Comparison of ENCODE assay signal across 30 cellular contexts in genomic region chr10:132580617-132581016, GRCh38. TPM values are rescaled to one million over a fixed set of nuclear protein-coding genes. Genes with fewer than 3 reads are reported as not detected.
DNase-seq lines count a peak whose midpoint lies in the region; ATAC-seq, FAIRE-seq and TF ChIP-seq lines count a peak whose summit lies in the region.
"Had no signal": no experiment of that assay in that cellular context is flagged by ENCODE, and none has a peak within 500 bp of the region (broad histone marks: within the 10 kb centered on the region; RNA-seq: fewer than 3 reads in every experiment).

No MANE protein-coding gene starts in this region.

- FAIRE-seq in A549 (lab: Jason Lieb, UNC): no peak
- FAIRE-seq: G401.6, GM12878 had no signal

- no peak overlapping the region for H3K4me3 Mint-ChIP-seq in T-helper 17 cell
- H3K4me3 Mint-ChIP-seq in immature natural killer cell: no peak overlapping the region
- H3K4me3 Mint-ChIP-seq in naive B cell: peak overlapping the region in 2 of 8 donors; percentile 4 to 55
- H3K4me3 Mint-ChIP-seq: GM23338, HFFc6 had no signal

- no peak overlapping the region for H2BK5ac ChIP-seq in mesendoderm (ENCODE audit: low read length)

- no peak for TF ChIP-seq RAD21 in A549 (conservative IDR thresholded peaks at IDR 0.05 in 1 of 2, IDR thresholded peaks at IDR 0.05 in 1 of 2)

- H4K5ac ChIP-seq in mesendoderm (ENCODE audit: low read length): no peak overlapping the region

- H3K27ac ChIP-seq in A549 (no peak overlapping the region), testis (no peak overlapping the region), mesendoderm (ENCODE audit: low read depth, low read length) (no peak overlapping the region), spleen (peak overlapping the region in 3 of 8 donors; percentile 7 to 38 (median 25))
- H3K27ac ChIP-seq: 22Rv1, BLaER1, SK-N-MC had no signal

- H2AK5ac ChIP-seq in mesendoderm (ENCODE audit: low read length): no peak overlapping the region

- no peak overlapping the region for H3K18ac ChIP-seq in mesendoderm (ENCODE audit: low read length)

- H3K9ac ChIP-seq in mesendoderm (ENCODE audit: low read length): no peak overlapping the region
- H3K9ac ChIP-seq: BLaER1 had no signal

- H3K9me3 Mint-ChIP-seq in immature natural killer cell: no peaks in the 10 kb centered on the region
- H3K9me3 Mint-ChIP-seq in naive B cell: peaks cover 0 to 4% (median 0%) of the 10 kb centered on the region in 7 donors
- H3K9me3 Mint-ChIP-seq: CD4-positive, alpha-beta memory T cell; GM23338; HFFc6 had no signal

- H3K4ac ChIP-seq in mesendoderm (ENCODE audit: low read depth, low read length): no peak overlapping the region

- H3K4me2 ChIP-seq in A549 (no peak overlapping the region), mesendoderm (ENCODE audit: low read length) (no peak overlapping the region)
- H3K4me2 ChIP-seq: BLaER1, GM23338 had no signal

- H3K36me3 Mint-ChIP-seq in T-helper 17 cell (ENCODE audit: low read depth) (no peaks in the 10 kb centered on the region), immature natural killer cell (peaks cover 0 to 3% (median 3%) of the 10 kb centered on the region in 3 donors), naive B cell (peaks cover 10 to 11% of the 10 kb centered on the region in 2 donors)

- no peak overlapping the region for H3K56ac ChIP-seq in mesendoderm (ENCODE audit: low read length)

- WGBS in A549 (ENCODE audit: missing lambda C conversion rate): 49% methylated on average over 1 of the region's 1 CpG
- 74 to 81% methylated on average over 1 of the region's 1 CpG for WGBS in testis, 2 donors
- WGBS in mesendoderm (ENCODE audit: extremely low coverage, insufficient coverage, low lambda C conversion rate): no CpG with 5 or more reads among the region's 1 CpG
- WGBS in spleen, 5 donors: 86 to 95% (median 91%) methylated on average over 1 of the region's 1 CpG

- POLR2A ChIA-PET in A549 (lab: Yijun Ruan, JAX): no interaction called here

- no peak overlapping the region for H3K23ac ChIP-seq in mesendoderm (ENCODE audit: low read length)

- H3K4me3 ChIP-seq in A549 (no peak overlapping the region), testis (no peak overlapping the region), mesendoderm (ENCODE audit: low read length) (no peak overlapping the region), spleen (no peak overlapping the region)
- H3K4me3 ChIP-seq: BLaER1, GM12878, GM23338, HAP-1, SK-N-MC had no signal

- TF ChIP-seq POLR2A in A549 (IDR thresholded peaks at IDR 0.05; ENCODE audit: low read length) (no peak), testis (IDR thresholded peaks at IDR 0.05) (no peak), spleen (IDR thresholded peaks at IDR 0.05) (no peak)

- H3K4me1 Mint-ChIP-seq in T-helper 17 cell (peaks cover 33% of the 10 kb centered on the region), immature natural killer cell (peaks cover 21 to 40% of the 10 kb centered on the region in 2 donors), naive B cell (peaks cover 12 to 60% (median 53%) of the 10 kb centered on the region in 3 donors)

- ATAC-seq in A549 (no peak), T-helper 17 cell (no peak), naive B cell (ENCODE audit: low read depth in 2 of 2) (no peak)
- ATAC-seq: GM12878, GM23338, Panc1 had no signal

- CTCF ChIA-PET in A549 (lab: Yijun Ruan, JAX): interaction anchor here (0.6 to 8.4 kb wide), 4 partner anchors 9 to 120 kb away, joined by 3 to 133 read pairs (median 5); no protein-coding TSS in a partner anchor

- H3K79me2 ChIP-seq in mesendoderm (ENCODE audit: control insufficient read depth, insufficient read depth, low read length): no peaks in the 10 kb centered on the region

- H3K9me3 ChIP-seq in A549: no peaks in the 10 kb centered on the region
- no peaks in the 10 kb centered on the region for H3K9me3 ChIP-seq in T-helper 17 cell (ENCODE audit: control insufficient read depth, low read length, poor library complexity, severe bottlenecking)
- H3K9me3 ChIP-seq in testis: no peaks in the 10 kb centered on the region
- H3K9me3 ChIP-seq in spleen: no peaks in the 10 kb centered on the region
- H3K9me3 ChIP-seq: HAP-1 had no signal

- no peak for TF ChIP-seq EP300 in A549 (IDR thresholded peaks at IDR 0.05)

- H3K4me1 ChIP-seq in A549 (peaks cover 15% of the 10 kb centered on the region), testis (peaks cover 29% of the 10 kb centered on the region), mesendoderm (ENCODE audit: control insufficient read depth, low read depth, low read length) (no peaks in the 10 kb centered on the region), spleen (peaks cover 14 to 92% (median 61%) of the 10 kb centered on the region in 6 donors)
- H3K4me1 ChIP-seq: HAP-1 had no signal

- DNase-seq in A549 (ENCODE audit: low read depth in 1 of 2, low spot score in 1 of 2): no peak
- DNase-seq in T-helper 17 cell: no peak
- no peak for DNase-seq in immature natural killer cell
- DNase-seq in naive B cell: no peak
- DNase-seq in testis: no peak
- no peak for DNase-seq in mesendoderm
- DNase-seq in spleen: no peak
- DNase-seq: ACHN; CD4-positive, alpha-beta memory T cell; COR-L47; DMS53; HFFc6; Karpas-422; NCI-H1092; NCI-H1417 treated with DMSO at 0.1 percent for 48 hours; NCI-H187; NCI-H2081 treated with DMSO at 0.1 percent for 48 hours; NCI-H2171; NCI-H226; NCI-H510A; NCI-H69; SIG-M5 had no signal

- no peak overlapping the region for H4K8ac ChIP-seq in mesendoderm (ENCODE audit: low read depth, low read length)

- H3K79me1 ChIP-seq in mesendoderm (ENCODE audit: low read length): peaks cover 4% of the 10 kb centered on the region

- H3K27ac Mint-ChIP-seq in T-helper 17 cell (peak overlapping the region; percentile 2), immature natural killer cell (peak overlapping the region in 4 of 6 donors; percentile 70 to 81 (median 77)), naive B cell (peak overlapping the region; percentile 55 to 94 (median 84))
- H3K27ac Mint-ChIP-seq: GM23338, HFFc6 had no signal

- intact Hi-C loops in testis (cut with DNase I; ENCODE audit: low total_unique reads): no loop called here
- intact Hi-C loops in spleen (cut with DNase I; ENCODE audit: low total_unique reads): no loop called here

- no peaks in the 10 kb centered on the region for H3K36me3 ChIP-seq in testis (ENCODE audit: low read depth, missing control alignments)
- no peaks in the 10 kb centered on the region for H3K36me3 ChIP-seq in mesendoderm (ENCODE audit: control insufficient read depth, insufficient read depth, low read length)
- H3K36me3 ChIP-seq in spleen: peaks cover 0 to 5% (median 0%) of the 10 kb centered on the region in 6 donors
- H3K36me3 ChIP-seq: HAP-1 had no signal

- H2BK15ac ChIP-seq in mesendoderm (replicated peaks; ENCODE audit: low read depth): no peak overlapping the region

- TF ChIP-seq CTCF in A549 (IDR thresholded peaks at IDR 0.05) (no peak), testis (IDR thresholded peaks at IDR 0.05) (no peak), spleen (IDR thresholded peaks at IDR 0.05 in 8 of 11, conservative IDR thresholded peaks at IDR 0.05 in 3 of 11) (no peak)

- H3K27me3 Mint-ChIP-seq in T-helper 17 cell: no peaks in the 10 kb centered on the region
- H3K27me3 Mint-ChIP-seq in immature natural killer cell (ENCODE audit: low read depth in 3 of 3): peaks cover 8 to 18% (median 9%) of the 10 kb centered on the region in 3 donors
- no peaks in the 10 kb centered on the region for H3K27me3 Mint-ChIP-seq in naive B cell
- H3K27me3 Mint-ChIP-seq: CD4-positive, alpha-beta memory T cell had no signal

- no peak overlapping the region for H2BK120ac ChIP-seq in mesendoderm (ENCODE audit: low read depth, low read length)

- H3K27me3 ChIP-seq in testis (no peaks in the 10 kb centered on the region), mesendoderm (ENCODE audit: insufficient read depth, low read length, poor library complexity) (no peaks in the 10 kb centered on the region), spleen (replicated peaks in 1 of 7) (no peaks in the 10 kb centered on the region)
- H3K27me3 ChIP-seq: BLaER1 had no signal

TF ChIP-seq in A549, 52 proteins besides CTCF, POLR2A, EP300 and RAD21:
- TF ChIP-seq TFCP2L1 (CRISPR knock-in tag; IDR thresholded peaks at IDR 0.05) (no peak), MAFK (IDR thresholded peaks at IDR 0.05; ENCODE audit: partially characterized antibody) (peak; percentile 97), USF2 (IDR thresholded peaks at IDR 0.05) (no peak), EHF (CRISPR knock-in tag; IDR thresholded peaks at IDR 0.05) (no peak)
TF ChIP-seq in A549: peak in this region for 1.

RNA-seq across cellular contexts. Expression of gene INPP5A, which starts 43.0 kb away (rescaled TPM):
- polyA plus RNA-seq in A549 (2011; rRNA removed): 12.0 and 13.7 TPM in 2 replicates
- 10.7 and 11.9 TPM in 2 replicates for polyA plus RNA-seq in A549 (2012; cell fraction: cytosol; rRNA removed)
- polyA plus RNA-seq in A549 (2012; cell fraction: nucleus; rRNA removed): 7.8 and 8.6 TPM in 2 replicates
- polyA plus RNA-seq in A549 (2017; fragmentation: RNase III; extraction: RNeasy Plus Mini Kit Qiagen cat#74134 plus additional on column Dnase treatment): 11.5 to 15.1 TPM (median 12.3 TPM) in 3 replicates
- polyA minus RNA-seq in A549 (2011; rRNA and poly(A)+ RNA removed): 12.6 and 19.2 TPM in 2 replicates
- total RNA-seq in T-helper 17 cell: 10 to 100 TPM; 17.6 to 24.7 TPM
- 1 to 10 TPM in 1 of 3 donors, under 1 TPM in 2; 0.30 to 1.7 (median 0.48) TPM for polyA plus RNA-seq in immature natural killer cell
- polyA plus RNA-seq in naive B cell (ENCODE audit: low read depth in 6 of 6): 1 to 10 TPM; 1.3 to 6.7 (median 2.1) TPM
- 100 to 1,000 TPM in 1 of 2 donors, 10 to 100 TPM in 1; 73.0 to 103 TPM for total RNA-seq in testis
- 54.1 TPM for polyA plus RNA-seq in testis (ENCODE audit: insufficient read depth, low read depth, low replicate concordance)
- polyA plus RNA-seq in mesendoderm (2013, experiment 1 of 2): 17.5 TPM
- polyA plus RNA-seq in mesendoderm (2013, experiment 2 of 2): 18.1 TPM
- 10 to 100 TPM; 24.7 to 41.3 (median 33.7) TPM for total RNA-seq in spleen
- polyA plus RNA-seq in spleen: 10 to 100 TPM; 11.1 to 16.5 (median 11.7) TPM

Comparison
In these comparisons a context has a peak if more than half of its experiments do, and no peak if none do; other contexts are left out.
1. H3K27ac Mint-ChIP-seq: peak in every context shown above with its lines; median percentile 84 in naive B cell; 77 in immature natural killer cell; 2 in T-helper 17 cell.